37 cellular contexts compared by ENCODE assay signal in genomic region chr12:88083634-88084033, GRCh38. TPM values are rescaled to one million over a fixed set of nuclear protein-coding genes. Genes with fewer than 3 reads are reported as not detected.
"Had no signal": no experiment of that assay in that cellular context is flagged by ENCODE, and none has a peak within 500 bp of the region (broad histone marks: within the 10 kb centered on the region; RNA-seq: fewer than 3 reads in every experiment).

No MANE protein-coding gene starts in this region.

- FAIRE-seq: bronchial epithelial cell, TTC549 had no signal

- H3K27ac Mint-ChIP-seq: activated B cell treated with CpG ODN at 0.5 μM for 24 hours; activated CD4-positive, alpha-beta memory T cell treated with anti-CD3 and anti-CD28 coated beads for 36 hours; activated CD4-positive, alpha-beta T cell treated with anti-CD3 and anti-CD28 coated beads, Interleukin-2, amount 10 ng/mL, durations not matched to agents 24 days and 14 days; activated CD8-positive, alpha-beta T cell treated with anti-CD3 and anti-CD28 coated beads for 36 hours; activated naive CD4-positive, alpha-beta T cell treated with anti-CD3 and anti-CD28 coated beads for 36 hours; activated naive CD4-positive, alpha-beta T cell treated with anti-CD3 and anti-CD28 coated beads, Interleukin-2, amount 50 U/mL, for 72 hours; activated naive CD8-positive, alpha-beta T cell treated with anti-CD3 and anti-CD28 coated beads for 36 hours; activated T-helper 1 cell treated with anti-CD3 and anti-CD28 coated beads, Interleukin-12 subunit alpha, Interleukin-12 subunit beta, Interleukin-2, Interleukin-4 antibody, amounts not matched to agents 30 ng/mL and 10 ng/mL and 1 ng/mL, durations not matched to agents 14 hours and 24 hours and 36 hours; activated T-helper 17 cell treated with anti-CD3 and anti-CD28 coated beads, Interleukin-2, amount 50 U/mL, for 72 hours; brain; T-helper 1 cell treated with Interleukin-12 subunit alpha and Interleukin-12 subunit beta and Interleukin-4 antibody, amounts not matched to agents 30 μg/mL and 1 μg/mL, for 36 hours; T-helper 2 cell treated with Interferon-gamma antibody and Interleukin-4, amounts not matched to agents 5 μg/mL and 100 μg/mL, for 36 hours had no signal

- H3K27me3 ChIP-seq: adrenal gland, ascending aorta, cardiac muscle cell had no signal

- H3K4me1 Mint-ChIP-seq: activated B cell treated with CpG ODN at 0.5 μM for 24 hours; activated CD4-positive, alpha-beta T cell treated with anti-CD3 and anti-CD28 coated beads, Interleukin-2, amount 10 ng/mL, durations not matched to agents 24 days and 14 days; activated naive CD8-positive, alpha-beta T cell treated with anti-CD3 and anti-CD28 coated beads for 36 hours; activated T-helper 17 cell treated with anti-CD3 and anti-CD28 coated beads, Interleukin-2, amount 50 U/mL, for 72 hours; brain had no signal

- H3K4me1 ChIP-seq: adrenal gland, ascending aorta had no signal

- H3K9me3 Mint-ChIP-seq: activated B cell treated with CpG ODN at 0.5 μM for 24 hours; activated CD4-positive, alpha-beta memory T cell treated with anti-CD3 and anti-CD28 coated beads for 36 hours; activated CD4-positive, alpha-beta T cell treated with anti-CD3 and anti-CD28 coated beads, Interleukin-2, amount 10 ng/mL, durations not matched to agents 24 days and 14 days; activated CD8-positive, alpha-beta T cell treated with anti-CD3 and anti-CD28 coated beads for 36 hours; activated naive CD4-positive, alpha-beta T cell treated with anti-CD3 and anti-CD28 coated beads for 36 hours; activated naive CD4-positive, alpha-beta T cell treated with anti-CD3 and anti-CD28 coated beads, Interleukin-2, amount 50 U/mL, for 72 hours; activated naive CD8-positive, alpha-beta T cell treated with anti-CD3 and anti-CD28 coated beads for 36 hours; activated T-helper 1 cell treated with anti-CD3 and anti-CD28 coated beads, Interleukin-12 subunit alpha, Interleukin-12 subunit beta, Interleukin-2, Interleukin-4 antibody, amounts not matched to agents 30 ng/mL and 10 ng/mL and 1 ng/mL, durations not matched to agents 14 hours and 24 hours and 36 hours; activated T-helper 17 cell treated with anti-CD3 and anti-CD28 coated beads, Interleukin-2, amount 50 U/mL, for 72 hours; brain; T-helper 1 cell treated with Interleukin-12 subunit alpha and Interleukin-12 subunit beta and Interleukin-4 antibody, amounts not matched to agents 30 μg/mL and 1 μg/mL, for 36 hours; T-helper 2 cell treated with Interferon-gamma antibody and Interleukin-4, amounts not matched to agents 5 μg/mL and 100 μg/mL, for 36 hours had no signal

- H3K4me3 Mint-ChIP-seq: activated B cell treated with CpG ODN at 0.5 μM for 24 hours; activated CD4-positive, alpha-beta memory T cell treated with anti-CD3 and anti-CD28 coated beads for 36 hours; activated CD4-positive, alpha-beta T cell treated with anti-CD3 and anti-CD28 coated beads, Interleukin-2, amount 10 ng/mL, durations not matched to agents 24 days and 14 days; activated CD8-positive, alpha-beta T cell treated with anti-CD3 and anti-CD28 coated beads for 36 hours; activated naive CD4-positive, alpha-beta T cell treated with anti-CD3 and anti-CD28 coated beads for 36 hours; activated naive CD8-positive, alpha-beta T cell treated with anti-CD3 and anti-CD28 coated beads for 36 hours; activated T-helper 1 cell treated with anti-CD3 and anti-CD28 coated beads, Interleukin-12 subunit alpha, Interleukin-12 subunit beta, Interleukin-2, Interleukin-4 antibody, amounts not matched to agents 30 ng/mL and 10 ng/mL and 1 ng/mL, durations not matched to agents 14 hours and 24 hours and 36 hours; activated T-helper 17 cell treated with anti-CD3 and anti-CD28 coated beads, Interleukin-2, amount 50 U/mL, for 72 hours; brain; T-helper 1 cell treated with Interleukin-12 subunit alpha and Interleukin-12 subunit beta and Interleukin-4 antibody, amounts not matched to agents 30 μg/mL and 1 μg/mL, for 36 hours; T-helper 2 cell treated with Interferon-gamma antibody and Interleukin-4, amounts not matched to agents 5 μg/mL and 100 μg/mL, for 36 hours had no signal

- H3K27ac ChIP-seq: adrenal gland, ascending aorta, cardiac muscle cell, VCaP had no signal

- ATAC-seq: activated CD8-positive, alpha-beta T cell treated with anti-CD3 and anti-CD28 coated beads for 36 hours; activated naive CD4-positive, alpha-beta T cell treated with anti-CD3 and anti-CD28 coated beads, Interleukin-2, amount 50 U/mL, for 72 hours; activated T-helper 17 cell treated with anti-CD3 and anti-CD28 coated beads, Interleukin-2, amount 50 U/mL, for 72 hours had no signal

- H3K9me3 ChIP-seq: adrenal gland, ascending aorta had no signal

- H3K36me3 Mint-ChIP-seq: activated naive CD4-positive, alpha-beta T cell treated with anti-CD3 and anti-CD28 coated beads, Interleukin-2, amount 50 U/mL, for 72 hours had no signal

- DNase-seq: activated B cell treated with CpG ODN at 0.5 μM for 24 hours; activated CD4-positive, alpha-beta memory T cell treated with anti-CD3 and anti-CD28 coated beads for 36 hours; activated CD4-positive, alpha-beta T cell treated with anti-CD3 and anti-CD28 coated beads for 4 hours; activated CD4-positive, alpha-beta T cell treated with anti-CD3 and anti-CD28 coated beads, Interleukin-2, amount 10 ng/mL, durations not matched to agents 24 days and 14 days; activated CD4-positive, alpha-beta T cell treated with anti-CD3 and anti-CD28 coated beads, Interleukin-2, amount 50 U/mL, for 1 hour; activated CD4-positive, alpha-beta T cell treated with anti-CD3 and anti-CD28 coated beads, Interleukin-2, amount 50 U/mL, for 4 hours; activated CD4-positive, CD25-positive, alpha-beta regulatory T cell treated with anti-CD3 and anti-CD28 coated beads, Interleukin-2, amount 50 U/mL, for 72 hours; activated CD8-positive, alpha-beta memory T cell treated with anti-CD3 and anti-CD28 coated beads, Interleukin-2, amount 50 U/mL, for 4 hours; activated CD8-positive, alpha-beta T cell treated with anti-CD3 and anti-CD28 coated beads for 36 hours; activated effector memory CD4-positive, alpha-beta T cell treated with anti-CD3 and anti-CD28 coated beads, Interleukin-2, amount 50 U/mL, for 16 hours; activated gamma-delta T cell treated with Interleukin-2 at 50 U/mL for 16 hours; activated naive CD4-positive, alpha-beta T cell; activated naive CD4-positive, alpha-beta T cell treated with anti-CD3 and anti-CD28 coated beads for 36 hours; activated naive CD4-positive, alpha-beta T cell treated with anti-CD3 and anti-CD28 coated beads, Interleukin-2, amount 50 U/mL, for 16 hours; activated naive CD8-positive, alpha-beta T cell treated with anti-CD3 and anti-CD28 coated beads for 36 hours; activated T-cell treated with anti-CD3 and anti-CD28 coated beads for 4 hours; activated T-cell treated with anti-CD3 and anti-CD28 coated beads, Interleukin-2, amount 50 U/mL, for 1 hour; activated T-cell treated with anti-CD3 and anti-CD28 coated beads, Interleukin-2, amount 50 U/mL, for 48 hours; adrenal gland; amniotic stem cell; anterior cingulate cortex; caudate nucleus; SW 1271; T-helper 1 cell; T-helper 2 cell; T-helper 9 cell had no signal

- H3K27me3 Mint-ChIP-seq: activated B cell treated with CpG ODN at 0.5 μM for 24 hours; activated CD4-positive, alpha-beta memory T cell treated with anti-CD3 and anti-CD28 coated beads for 36 hours; activated CD4-positive, alpha-beta T cell treated with anti-CD3 and anti-CD28 coated beads, Interleukin-2, amount 10 ng/mL, durations not matched to agents 24 days and 14 days; activated CD8-positive, alpha-beta T cell treated with anti-CD3 and anti-CD28 coated beads for 36 hours; activated naive CD8-positive, alpha-beta T cell treated with anti-CD3 and anti-CD28 coated beads for 36 hours; activated T-helper 17 cell treated with anti-CD3 and anti-CD28 coated beads, Interleukin-2, amount 50 U/mL, for 72 hours; brain had no signal

- H3K4me3 ChIP-seq: adrenal gland, ascending aorta, cardiac muscle cell had no signal

RNA-seq across cellular contexts. Expression of gene C12orf50, which starts 54.4 kb away (rescaled TPM):
- total RNA-seq: activated CD4-positive, alpha-beta memory T cell treated with anti-CD3 and anti-CD28 coated beads for 36 hours; activated CD4-positive, alpha-beta T cell treated with anti-CD3 and anti-CD28 coated beads, Interleukin-2, amount 10 ng/mL, durations not matched to agents 24 days and 14 days; activated CD8-positive, alpha-beta T cell treated with anti-CD3 and anti-CD28 coated beads for 36 hours; activated T-helper 1 cell treated with anti-CD3 and anti-CD28 coated beads, Interleukin-12 subunit alpha, Interleukin-12 subunit beta, Interleukin-2, Interleukin-4 antibody, amounts not matched to agents 30 ng/mL and 10 ng/mL and 1 ng/mL, durations not matched to agents 14 hours and 24 hours and 36 hours; ascending aorta; bronchial epithelial cell; cardiac muscle cell had no signal
- polyA plus RNA-seq: cardiac muscle cell had no signal
